Comparison of ENCODE assay signal across 29 cellular contexts in genomic region chr4:25095756-25096552, GRCh38.
DNase-seq lines count a peak whose midpoint lies in the region; ATAC-seq and TF ChIP-seq lines count a peak whose summit lies in the region.
"Had no signal": no experiment of that assay in that cellular context is flagged by ENCODE, and none has a peak within 500 bp of the region (broad histone marks: within the 10 kb centered on the region; RNA-seq: fewer than 3 reads in every experiment).

No MANE protein-coding gene starts in this region.

- no peak overlapping the region for H3K4me3 ChIP-seq in SK-N-SH (ENCODE audit: low read depth in 2 of 2, low read length in 1 of 2)
- H3K4me3 ChIP-seq: BLaER1 treated with 17β-estradiol and CSF1 and Interleukin-3, amounts not matched to agents 10 nM and 100 nM; colonic mucosa; lower lobe of right lung; suprapubic skin had no signal

- H3K79me2 ChIP-seq in SK-N-SH (ENCODE audit: insufficient read depth): no peaks in the 10 kb centered on the region

- H4K20me1 ChIP-seq in SK-N-SH (ENCODE audit: insufficient read depth): no peaks in the 10 kb centered on the region
- H4K20me1 ChIP-seq: BLaER1 treated with 17β-estradiol and CSF1 and Interleukin-3, amounts not matched to agents 10 nM and 100 nM had no signal

- H3K4me1 ChIP-seq in SK-N-SH (ENCODE audit: control insufficient read depth in 1 of 2, insufficient read depth in 2 of 2, low read depth in 1 of 2, low read length in 1 of 2): peaks cover 7 to 8% of the 10 kb centered on the region in 2 experiments; a peak in 1 of 4 replicates
- H3K4me1 ChIP-seq: colonic mucosa, lower lobe of right lung had no signal

- TF ChIP-seq CTCF in SK-N-SH (IDR thresholded peaks at IDR 0.05) (no peak), glutamatergic neuron (IDR thresholded peaks at IDR 0.05; ENCODE audit: partially characterized antibody, unreplicated experiment) (no peak), GM13976 (IDR thresholded peaks at IDR 0.05; ENCODE audit: borderline replicate concordance, control extremely low read depth, extremely low read depth, insufficient read depth, missing control alignments) (no peak)

- H3K27ac ChIP-seq in SK-N-SH (ENCODE audit: low read depth in 2 of 2, low read length in 1 of 2): no peak overlapping the region
- H3K27ac ChIP-seq: 22Rv1; BLaER1 treated with 17β-estradiol and CSF1 and Interleukin-3, amounts not matched to agents 10 nM and 100 nM; colonic mucosa; epithelial cell of prostate; lower lobe of right lung; suprapubic skin; VCaP had no signal

- CTCF ChIA-PET in SK-N-SH (lab: Yijun Ruan, JAX): no interaction called here

- no peak overlapping the region for H3K4me3 Mint-ChIP-seq in glutamatergic neuron (ENCODE audit: unreplicated experiment)
- H3K4me3 Mint-ChIP-seq: activated CD4-positive, alpha-beta T cell treated with anti-CD3 and anti-CD28 coated beads, Interleukin-2, amount 10 ng/mL, durations not matched to agents 24 days and 14 days; activated naive CD4-positive, alpha-beta T cell treated with anti-CD3 and anti-CD28 coated beads, Interleukin-2, amount 50 U/mL, for 24 hours; IgD-negative memory B cell; natural killer cell had no signal

- peaks cover 3% of the 10 kb centered on the region for H3K27me3 Mint-ChIP-seq in glutamatergic neuron (ENCODE audit: unreplicated experiment)

- no peak overlapping the region for H3K4me2 ChIP-seq in SK-N-SH
- H3K4me2 ChIP-seq: BLaER1 treated with 17β-estradiol and CSF1 and Interleukin-3, amounts not matched to agents 10 nM and 100 nM had no signal

- H3K4me1 Mint-ChIP-seq in glutamatergic neuron (ENCODE audit: low read depth, unreplicated experiment): peaks cover 29% of the 10 kb centered on the region
- H3K4me1 Mint-ChIP-seq: IgD-negative memory B cell, natural killer cell had no signal

- H3F3A ChIP-seq in SK-N-SH (replicated peaks; ENCODE audit: insufficient read depth): peaks cover 4% of the 10 kb centered on the region

- TF ChIP-seq RAD21 in SK-N-SH (IDR thresholded peaks at IDR 0.05; ENCODE audit: low read length): no peak

- no peaks in the 10 kb centered on the region for H3K36me3 ChIP-seq in SK-N-SH (replicated peaks in 1 of 2; ENCODE audit: control insufficient read depth in 1 of 2, insufficient read depth in 2 of 2, low read length in 1 of 2)
- H3K36me3 ChIP-seq: BLaER1 treated with 17β-estradiol and CSF1 and Interleukin-3, amounts not matched to agents 10 nM and 100 nM; colonic mucosa; lower lobe of right lung; suprapubic skin had no signal

- peaks cover 18% of the 10 kb centered on the region for H3K9me3 Mint-ChIP-seq in glutamatergic neuron (ENCODE audit: unreplicated experiment)

- peaks cover 13% of the 10 kb centered on the region for H3K27me3 ChIP-seq in SK-N-SH (ENCODE audit: insufficient read depth)
- H3K27me3 ChIP-seq: BLaER1 treated with 17β-estradiol and CSF1 and Interleukin-3, amounts not matched to agents 10 nM and 100 nM; colonic mucosa; suprapubic skin had no signal

- DNase-seq in SK-N-SH (peak; percentile 48), NCI-H82 treated with DMSO at 0.1 percent for 48 hours (lab: John Stamatoyannopoulos, UW; ENCODE audit: unreplicated experiment) (peak; percentile 22), glutamatergic neuron (no peak), retina (peak; percentile 28), NCI-H774 (lab: John Stamatoyannopoulos, UW) (no peak), Kasumi-1 (lab: John Stamatoyannopoulos, UW) (no peak), GM13976 (ENCODE audit: low spot score) (no peak)
- DNase-seq: activated CD4-positive, alpha-beta T cell treated with anti-CD3 and anti-CD28 coated beads, Interleukin-2, amount 10 ng/mL, durations not matched to agents 24 days and 14 days; amniotic stem cell; colonic mucosa; DMS53; effector CD8-positive, alpha-beta T cell; lower lobe of right lung; natural killer cell; NCI-H146; NCI-H510A; occipital lobe; PC-3; small intestine; stimulated activated naive CD4-positive, alpha-beta T cell had no signal

- ATAC-seq in SK-N-SH treated with all-trans-retinoic acid at 6 μM for 48 hours: no peak; the same call in 2 of the 3 replicates
- ATAC-seq: HCT116, lower lobe of right lung, natural killer cell, PC-3 had no signal

- TF ChIP-seq EP300 in SK-N-SH (IDR thresholded peaks at IDR 0.05; ENCODE audit: borderline replicate concordance in 1 of 2, low read depth in 1 of 2, low read length in 1 of 2): no peak

- H3K27ac Mint-ChIP-seq in glutamatergic neuron (ENCODE audit: unreplicated experiment): peak overlapping the region; percentile 80
- H3K27ac Mint-ChIP-seq: activated CD4-positive, alpha-beta T cell treated with anti-CD3 and anti-CD28 coated beads, Interleukin-2, amount 10 ng/mL, durations not matched to agents 24 days and 14 days; activated naive CD4-positive, alpha-beta T cell treated with anti-CD3 and anti-CD28 coated beads, Interleukin-2, amount 50 U/mL, for 24 hours; IgD-negative memory B cell; natural killer cell had no signal

- no peaks in the 10 kb centered on the region for H3K9me3 ChIP-seq in SK-N-SH
- H3K9me3 ChIP-seq: colonic mucosa, lower lobe of right lung, suprapubic skin had no signal

- H3K9me2 ChIP-seq in SK-N-SH: no peaks in the 10 kb centered on the region

- H2AFZ ChIP-seq in SK-N-SH (ENCODE audit: low read depth): no peak overlapping the region

- POLR2A ChIA-PET in SK-N-SH (lab: Yijun Ruan, JAX): no interaction called here

- no peak overlapping the region for H3K9ac ChIP-seq in SK-N-SH
- H3K9ac ChIP-seq: BLaER1 treated with 17β-estradiol and CSF1 and Interleukin-3, amounts not matched to agents 10 nM and 100 nM had no signal

- 55% methylated on average over 22 of the region's 35 CpGs for WGBS in SK-N-SH (ENCODE audit: low lambda C conversion rate)

- peaks cover 14% of the 10 kb centered on the region for H3K36me3 Mint-ChIP-seq in glutamatergic neuron (ENCODE audit: unreplicated experiment)
- H3K36me3 Mint-ChIP-seq: IgD-negative memory B cell, natural killer cell had no signal

- in situ Hi-C loops in GM13976 (cut with MboI; ENCODE audit: low sequenced_read_pairs, unreplicated experiment): no loop called here

TF ChIP-seq in SK-N-SH, 30 proteins besides CTCF, POLR2A, EP300 and RAD21 (continues in another document):
- TF ChIP-seq NRF1 (IDR thresholded peaks at IDR 0.05; ENCODE audit: low read depth, low read length) (no peak), POLR2AphosphoS5 (IDR thresholded peaks at IDR 0.05; ENCODE audit: low read depth, low read length) (no peak), TCF12 (IDR thresholded peaks at IDR 0.05) (no peak), GATA2 (CRISPR knock-in tag; IDR thresholded peaks at IDR 0.05) (no peak), ELF1 (IDR thresholded peaks at IDR 0.05) (no peak), EZH2phosphoT487 (IDR thresholded peaks at IDR 0.05; ENCODE audit: borderline replicate concordance, low read depth) (no peak), RCOR1 (IDR thresholded peaks at IDR 0.05; ENCODE audit: low read length) (no peak), RXRA (IDR thresholded peaks at IDR 0.05; ENCODE audit: borderline replicate concordance, low read depth) (no peak), TAF1 (IDR thresholded peaks at IDR 0.05; ENCODE audit: borderline replicate concordance, low read depth, low read length) (no peak)
- TF ChIP-seq, protein P1, sequence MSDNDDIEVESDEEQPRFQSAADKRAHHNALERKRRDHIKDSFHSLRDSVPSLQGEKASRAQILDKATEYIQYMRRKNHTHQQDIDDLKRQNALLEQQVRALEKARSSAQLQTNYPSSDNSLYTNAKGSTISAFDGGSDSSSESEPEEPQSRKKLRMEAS (IDR thresholded peaks at IDR 0.05; ENCODE audit: low read depth): no peak
- TF ChIP-seq, protein P2, sequence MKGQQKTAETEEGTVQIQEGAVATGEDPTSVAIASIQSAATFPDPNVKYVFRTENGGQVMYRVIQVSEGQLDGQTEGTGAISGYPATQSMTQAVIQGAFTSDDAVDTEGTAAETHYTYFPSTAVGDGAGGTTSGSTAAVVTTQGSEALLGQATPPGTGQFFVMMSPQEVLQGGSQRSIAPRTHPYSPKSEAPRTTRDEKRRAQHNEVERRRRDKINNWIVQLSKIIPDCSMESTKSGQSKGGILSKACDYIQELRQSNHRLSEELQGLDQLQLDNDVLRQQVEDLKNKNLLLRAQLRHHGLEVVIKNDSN (IDR thresholded peaks at IDR 0.05; ENCODE audit: borderline replicate concordance, low read depth): no peak

TF ChIP-seq in SK-N-SH treated with all-trans-retinoic acid at 6 μM for 48 hours, 23 proteins besides CTCF, POLR2A, EP300 and RAD21 (continues in another document):
- no peak for TF ChIP-seq ZNF8 (CRISPR knock-in tag; IDR thresholded peaks at IDR 0.05)
- no peak for TF ChIP-seq TCF4 (CRISPR knock-in tag; IDR thresholded peaks at IDR 0.05; ENCODE audit: borderline replicate concordance)
- TF ChIP-seq ZNF70 (CRISPR knock-in tag; IDR thresholded peaks at IDR 0.05): no peak
- no peak for TF ChIP-seq ISL1 (CRISPR knock-in tag; IDR thresholded peaks at IDR 0.05)
- no peak for TF ChIP-seq GLIS3 (CRISPR knock-in tag; IDR thresholded peaks at IDR 0.05)
- no peak for TF ChIP-seq ZC3H10 (CRISPR knock-in tag; IDR thresholded peaks at IDR 0.05)
- TF ChIP-seq, protein P3, sequence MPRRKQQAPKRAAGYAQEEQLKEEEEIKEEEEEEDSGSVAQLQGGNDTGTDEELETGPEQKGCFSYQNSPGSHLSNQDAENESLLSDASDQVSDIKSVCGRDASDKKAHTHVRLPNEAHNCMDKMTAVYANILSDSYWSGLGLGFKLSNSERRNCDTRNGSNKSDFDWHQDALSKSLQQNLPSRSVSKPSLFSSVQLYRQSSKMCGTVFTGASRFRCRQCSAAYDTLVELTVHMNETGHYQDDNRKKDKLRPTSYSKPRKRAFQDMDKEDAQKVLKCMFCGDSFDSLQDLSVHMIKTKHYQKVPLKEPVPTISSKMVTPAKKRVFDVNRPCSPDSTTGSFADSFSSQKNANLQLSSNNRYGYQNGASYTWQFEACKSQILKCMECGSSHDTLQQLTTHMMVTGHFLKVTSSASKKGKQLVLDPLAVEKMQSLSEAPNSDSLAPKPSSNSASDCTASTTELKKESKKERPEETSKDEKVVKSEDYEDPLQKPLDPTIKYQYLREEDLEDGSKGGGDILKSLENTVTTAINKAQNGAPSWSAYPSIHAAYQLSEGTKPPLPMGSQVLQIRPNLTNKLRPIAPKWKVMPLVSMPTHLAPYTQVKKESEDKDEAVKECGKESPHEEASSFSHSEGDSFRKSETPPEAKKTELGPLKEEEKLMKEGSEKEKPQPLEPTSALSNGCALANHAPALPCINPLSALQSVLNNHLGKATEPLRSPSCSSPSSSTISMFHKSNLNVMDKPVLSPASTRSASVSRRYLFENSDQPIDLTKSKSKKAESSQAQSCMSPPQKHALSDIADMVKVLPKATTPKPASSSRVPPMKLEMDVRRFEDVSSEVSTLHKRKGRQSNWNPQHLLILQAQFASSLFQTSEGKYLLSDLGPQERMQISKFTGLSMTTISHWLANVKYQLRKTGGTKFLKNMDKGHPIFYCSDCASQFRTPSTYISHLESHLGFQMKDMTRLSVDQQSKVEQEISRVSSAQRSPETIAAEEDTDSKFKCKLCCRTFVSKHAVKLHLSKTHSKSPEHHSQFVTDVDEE (CRISPR knock-in tag; IDR thresholded peaks at IDR 0.05): no peak
- no peak for TF ChIP-seq ZFP30 (CRISPR knock-in tag; IDR thresholded peaks at IDR 0.05)
- no peak for TF ChIP-seq PPARA (CRISPR knock-in tag; IDR thresholded peaks at IDR 0.05; ENCODE audit: borderline replicate concordance)
- no peak for TF ChIP-seq ZFP3 (CRISPR knock-in tag; IDR thresholded peaks at IDR 0.05)
- no peak for TF ChIP-seq ESRRG (CRISPR knock-in tag; IDR thresholded peaks at IDR 0.05)
- no peak for TF ChIP-seq SNAI2 (CRISPR knock-in tag; IDR thresholded peaks at IDR 0.05)

Comparison
In these comparisons a context has a peak if more than half of its experiments do, and no peak if none do; other contexts are left out.
1. DNase-seq: peak in SK-N-SH (single experiment), NCI-H82 treated with DMSO at 0.1 percent for 48 hours (single experiment) and retina (single experiment); none in glutamatergic neuron (single experiment), NCI-H774 (single experiment), Kasumi-1 (0 of 2) and GM13976 (single experiment).